ENCODE assay signal across 24 cellular contexts in genomic region chr5:134818776-134819175, GRCh38. TPM values are rescaled to one million over a fixed set of nuclear protein-coding genes. Genes with fewer than 3 reads are reported as not detected.
DNase-seq lines count a peak whose midpoint lies in the region; ATAC-seq, FAIRE-seq and TF ChIP-seq lines count a peak whose summit lies in the region.
"Had no signal": no experiment of that assay in that cellular context is flagged by ENCODE, and none has a peak within 500 bp of the region (broad histone marks: within the 10 kb centered on the region; RNA-seq: fewer than 3 reads in every experiment).

No MANE protein-coding gene starts in this region.

- H3K9me2 ChIP-seq in OCI-LY7 (ENCODE audit: insufficient read depth, low read length) = no peaks in the 10 kb centered on the region

- dilution Hi-C loops in mammary epithelial cell (cut with HindIII; ENCODE audit: low sequenced_read_pairs) = no loop called here

- H3K4me2 ChIP-seq in mammary epithelial cell (ENCODE audit: insufficient read depth, low read depth, low read length) (no peak overlapping the region), OCI-LY7 (ENCODE audit: low read length) (no peak overlapping the region)
- H3K4me2 ChIP-seq: GM23338 had no signal

- H3K4me1 ChIP-seq in mammary epithelial cell (ENCODE audit: insufficient read depth, low read length) (no peaks in the 10 kb centered on the region), OCI-LY7 (ENCODE audit: insufficient read depth, low read length, poor library complexity, severe bottlenecking) (peaks cover 12% of the 10 kb centered on the region)
- H3K4me1 ChIP-seq: Caco-2 had no signal

- H3K9me3 ChIP-seq in mammary epithelial cell (replicated peaks; ENCODE audit: insufficient read depth, low read length) (no peaks in the 10 kb centered on the region), OCI-LY7 (ENCODE audit: low read length) (no peaks in the 10 kb centered on the region)
- H3K9me3 ChIP-seq: Caco-2 had no signal

- POLR2A ChIA-PET in MCF 10A (lab: Yijun Ruan, JAX) (no interaction called here), OCI-LY7 (lab: Charles Lee) (no interaction called here)

- H3K4me3 ChIP-seq in mammary epithelial cell (replicated peaks in 1 of 3; ENCODE audit: insufficient read depth in 1 of 3, low read depth in 2 of 3, low read length in 3 of 3) = no peak overlapping the region
- H3K4me3 ChIP-seq in OCI-LY7 (ENCODE audit: low read depth, low read length, poor library complexity, severe bottlenecking) = no peak overlapping the region
- H3K4me3 ChIP-seq: GM12878, GM23338 had no signal

- H3K9ac ChIP-seq in mammary epithelial cell (ENCODE audit: insufficient read depth, low read length) = no peak overlapping the region

- no peaks in the 10 kb centered on the region for H3K79me2 ChIP-seq in mammary epithelial cell (ENCODE audit: insufficient read depth, low read length)
- H3K79me2 ChIP-seq in OCI-LY7 (ENCODE audit: insufficient read depth, low read depth, low read length) = peaks cover 8% of the 10 kb centered on the region; the same call in 1 of the 2 replicates

- ATAC-seq in GM21447 (IDR thresholded peaks at IDR 0.05; ENCODE audit: unreplicated experiment) (no peak), GM21423 (IDR thresholded peaks at IDR 0.05; ENCODE audit: unreplicated experiment) (no peak)
- ATAC-seq: CD8-positive, alpha-beta T cell; GM12878; GM23338; HCT116 had no signal

- H3K9me3 Mint-ChIP-seq in MCF 10A (ENCODE audit: unreplicated experiment) = no peaks in the 10 kb centered on the region
- H3K9me3 Mint-ChIP-seq: CD4-positive, CD25-positive, alpha-beta regulatory T cell; CD8-positive, alpha-beta T cell; GM23338; H9 had no signal

- DNase-seq in MCF 10A (ENCODE audit: unreplicated experiment) = no peak
- DNase-seq in mammary epithelial cell = no peak
- no peak for DNase-seq in GM12891 (ENCODE audit: insufficient read length, low spot score)
- no peak for DNase-seq in OCI-LY7 (ENCODE audit: low spot score)
- DNase-seq in Ammon's horn (ENCODE audit: low spot score) = no peak
- DNase-seq: ACHN; AML-193; C1 segment of cervical spinal cord; Caco-2; CD4-positive, CD25-positive, alpha-beta regulatory T cell; CD8-positive, alpha-beta T cell; DMS153; DND-41; H9 had no signal

- H3K4me3 Mint-ChIP-seq in MCF 10A (ENCODE audit: unreplicated experiment) = no peak overlapping the region
- H3K4me3 Mint-ChIP-seq: CD4-positive, CD25-positive, alpha-beta regulatory T cell; CD8-positive, alpha-beta T cell; GM23338; H9 had no signal

- H3K27me3 ChIP-seq in mammary epithelial cell (ENCODE audit: insufficient read depth, low read length) = no peaks in the 10 kb centered on the region

- peaks cover 98% of the 10 kb centered on the region for H3K36me3 Mint-ChIP-seq in MCF 10A (ENCODE audit: insufficient read depth, unreplicated experiment)

- 81% methylated on average over 4 of the region's 4 CpGs for WGBS in mammary epithelial cell (ENCODE audit: low coverage, missing lambda C conversion rate)

- H3K36me3 ChIP-seq in mammary epithelial cell (ENCODE audit: insufficient read depth, low read length) (peaks cover 20% of the 10 kb centered on the region), OCI-LY7 (ENCODE audit: insufficient read depth, low read length) (peaks cover 91% of the 10 kb centered on the region)

- CTCF ChIA-PET in MCF 10A (lab: Yijun Ruan, JAX) = no interaction called here
- CTCF ChIA-PET in mammary epithelial cell (lab: Charles Lee; ENCODE audit: low non-redundant PET) = interaction anchor here (0.6 kb wide), 1 partner anchor 95 kb away, joined by 3 read pairs; no protein-coding TSS in a partner anchor
- CTCF ChIA-PET in OCI-LY7 (lab: Charles Lee; ENCODE audit: unreplicated experiment) = no interaction called here

- no peaks in the 10 kb centered on the region for H3K4me1 Mint-ChIP-seq in MCF 10A (ENCODE audit: insufficient read depth, unreplicated experiment)
- H3K4me1 Mint-ChIP-seq: GM23338, H9 had no signal

- no peaks in the 10 kb centered on the region for H3K27me3 Mint-ChIP-seq in MCF 10A (ENCODE audit: insufficient read depth, unreplicated experiment)
- H3K27me3 Mint-ChIP-seq: CD4-positive, CD25-positive, alpha-beta regulatory T cell had no signal

- H2AFZ ChIP-seq in mammary epithelial cell (ENCODE audit: low read depth, low read length) = no peak overlapping the region
- H2AFZ ChIP-seq in OCI-LY7 (ENCODE audit: low read length) = no peak overlapping the region
- H2AFZ ChIP-seq: GM23338 had no signal

- peak; percentile 33 for FAIRE-seq in GM12891 (lab: Jason Lieb, UNC)
- FAIRE-seq: A204.1, G401.6, GM12878, GM18507 had no signal

- intact Hi-C loops in MCF 10A (cut with micrococcal nuclease) = no loop called here
- intact Hi-C loops in mammary epithelial cell (cut with micrococcal nuclease) = no loop called here
- intact Hi-C loops in OCI-LY7 (cut with micrococcal nuclease; ENCODE audit: unreplicated experiment) = no loop called here

- no peak for TF ChIP-seq POLR2A in GM12891 (IDR thresholded peaks at IDR 0.05; ENCODE audit: low read depth, low read length)

- peak overlapping the region; percentile 27 for H3K27ac Mint-ChIP-seq in MCF 10A (ENCODE audit: low read depth, unreplicated experiment)
- H3K27ac Mint-ChIP-seq: CD4-positive, CD25-positive, alpha-beta regulatory T cell; CD8-positive, alpha-beta T cell; GM23338; H9 had no signal

- H3K27ac ChIP-seq in mammary epithelial cell (ENCODE audit: insufficient read depth, low read depth, low read length) = no peak overlapping the region
- H3K27ac ChIP-seq in OCI-LY7 (ENCODE audit: low read depth, low read length, poor library complexity, severe bottlenecking) = peak overlapping the region; percentile 18
- H3K27ac ChIP-seq in VCaP = peak overlapping the region; percentile 85
- H3K27ac ChIP-seq: 22Rv1 had no signal

- no peaks in the 10 kb centered on the region for H4K20me1 ChIP-seq in mammary epithelial cell (ENCODE audit: insufficient read depth, low read length)
- H4K20me1 ChIP-seq in OCI-LY7 (ENCODE audit: insufficient read depth, low read length) = no peaks in the 10 kb centered on the region

- TF ChIP-seq CTCF in MCF 10A (IDR thresholded peaks at IDR 0.05; ENCODE audit: unreplicated experiment) (no peak), mammary epithelial cell (conservative IDR thresholded peaks at IDR 0.05 in 1 of 2, IDR thresholded peaks at IDR 0.05 in 1 of 2; ENCODE audit: extremely low read depth in 1 of 2, insufficient read depth in 1 of 2, low read depth in 1 of 2, low read length in 2 of 2) (no peak), OCI-LY7 (conservative IDR thresholded peaks at IDR 0.05; ENCODE audit: low read length) (no peak), VCaP (conservative IDR thresholded peaks at IDR 0.05) (no peak)

- no TSS peak for BruUV-seq in MCF 10A (replicated peaks; lab: Mats Ljungman, UMichigan)
- no TSS peak for BruUV-seq in mammary epithelial cell (replicated peaks; lab: Mats Ljungman, UMichigan)
- no TSS peak for BruUV-seq in OCI-LY7 (replicated peaks; lab: Mats Ljungman, UMichigan)

- in situ Hi-C loops in mammary epithelial cell (cut with MboI; ENCODE audit: low sequenced_read_pairs in 2 of 2) = no loop called here

TF ChIP-seq in GM12891, 5 proteins besides CTCF, POLR2A, EP300 and RAD21:
- TF ChIP-seq POLR2AphosphoS5 (IDR thresholded peaks at IDR 0.05; ENCODE audit: low read depth, low read length) (no peak), SPI1 (IDR thresholded peaks at IDR 0.05; ENCODE audit: low read depth, low read length) (peak; percentile 32; the same call in 1 of the 2 replicates)

RNA-seq across cellular contexts. Expression of gene C5orf24, which starts 27.0 kb away (rescaled TPM):
- total RNA-seq in MCF 10A (2022) (61.4 and 66.0 TPM in 2 replicates), mammary epithelial cell (10 to 100 TPM; 40.3 to 44.1 TPM), OCI-LY7 (2022) (33.8 and 42.4 TPM in 2 replicates)
- polyA plus RNA-seq in mammary epithelial cell = 18.4 TPM
- 19.8 TPM for polyA minus RNA-seq in mammary epithelial cell
- polyA plus RNA-seq in GM12891 (2012; ENCODE audit: low read depth, missing spikeins) = 11.7 TPM
- 28.4 and 36.7 TPM in 2 replicates for total RNA-seq in OCI-LY7 (2014; rRNA removed; shearing (Covaris generic))

RNA-seq across cellular contexts. Expression of gene TXNDC15, which starts 55.4 kb away (rescaled TPM):
- total RNA-seq in MCF 10A (2022) (57.0 and 66.0 TPM in 2 replicates), mammary epithelial cell (10 to 100 TPM; 30.4 to 43.0 TPM), OCI-LY7 (2022) (31.1 and 37.9 TPM in 2 replicates)
- 42.0 TPM for polyA plus RNA-seq in mammary epithelial cell
- polyA minus RNA-seq in mammary epithelial cell = 13.7 TPM
- 27.2 TPM for polyA plus RNA-seq in GM12891 (2012; ENCODE audit: low read depth, missing spikeins)
- total RNA-seq in OCI-LY7 (2014; rRNA removed; shearing (Covaris generic)) = 20.6 and 43.5 TPM in 2 replicates
